ENCODE assay signal across 32 cellular contexts in the genomic region with DNA sequence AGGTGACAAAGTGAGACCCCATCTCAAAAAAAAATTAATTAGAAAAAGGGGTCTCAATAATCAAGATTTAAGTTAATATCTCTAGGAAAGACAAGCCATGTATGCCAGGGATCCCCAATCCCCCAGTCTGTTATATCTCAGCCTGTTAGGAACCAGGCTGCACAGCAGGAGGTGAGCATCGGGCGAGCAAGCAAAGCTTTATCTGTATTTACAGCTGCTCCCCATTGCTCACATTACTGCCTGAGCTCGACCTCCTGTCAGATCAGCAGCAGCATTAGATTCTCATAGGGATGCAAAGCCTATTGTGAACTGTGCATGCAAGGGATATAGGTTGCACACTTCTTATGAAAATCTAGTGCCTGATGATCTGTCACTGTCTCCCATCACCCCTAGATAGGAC.
"Had no signal": no experiment of that assay in that cellular context is flagged by ENCODE, and none has a peak within 500 bp of the region (broad histone marks: within the 10 kb centered on the region; RNA-seq: fewer than 3 reads in every experiment).

No MANE protein-coding gene starts in this region.

- FAIRE-seq: bronchial epithelial cell, colon had no signal

- ATAC-seq: activated CD4-positive, alpha-beta T cell treated with anti-CD3 and anti-CD28 coated beads for 36 hours; activated CD4-positive, CD25-positive, alpha-beta regulatory T cell treated with anti-CD3 and anti-CD28 coated beads, Interleukin-2, amount 50 U/mL, for 24 hours; activated CD8-positive, alpha-beta memory T cell treated with anti-CD3 and anti-CD28 coated beads, Interleukin-2, amount 10 ng/mL, durations not matched to agents 7 days and 5 days; activated CD8-positive, alpha-beta T cell treated with anti-CD3 and anti-CD28 coated beads, Interleukin-2, amount 10 ng/mL, durations not matched to agents 7 days and 5 days; activated naive CD8-positive, alpha-beta T cell treated with anti-CD3 and anti-CD28 coated beads, Interleukin-2, amount 50 U/mL, for 24 hours; WTC11 had no signal

- DNase-seq: activated CD4-positive, alpha-beta memory T cell treated with anti-CD3 and anti-CD28 coated beads, Interleukin-2, amount 10 ng/mL, durations not matched to agents 7 days and 5 days; activated CD4-positive, alpha-beta T cell treated with anti-CD3 and anti-CD28 coated beads for 1 hour; activated CD4-positive, alpha-beta T cell treated with anti-CD3 and anti-CD28 coated beads for 36 hours; activated CD4-positive, alpha-beta T cell treated with anti-CD3 and anti-CD28 coated beads for 48 hours; activated CD4-positive, alpha-beta T cell treated with anti-CD3 and anti-CD28 coated beads, Interleukin-2, amount 10 ng/mL, durations not matched to agents 7 days and 5 days; activated CD4-positive, alpha-beta T cell treated with anti-CD3 and anti-CD28 coated beads, Interleukin-2, amount 50 U/mL, for 48 hours; activated CD4-positive, CD25-positive, alpha-beta regulatory T cell; activated CD8-positive, alpha-beta memory T cell treated with anti-CD3 and anti-CD28 coated beads for 24 hours; activated CD8-positive, alpha-beta memory T cell treated with anti-CD3 and anti-CD28 coated beads, Interleukin-2, amount 10 ng/mL, durations not matched to agents 7 days and 5 days; activated CD8-positive, alpha-beta memory T cell treated with anti-CD3 and anti-CD28 coated beads, Interleukin-2, amount 50 U/mL, for 48 hours; activated CD8-positive, alpha-beta T cell treated with anti-CD3 and anti-CD28 coated beads, Interleukin-2, amount 10 ng/mL, durations not matched to agents 7 days and 5 days; activated effector memory CD4-positive, alpha-beta T cell treated with Interleukin-2 at 50 U/mL for 16 hours; activated gamma-delta T cell; activated naive CD4-positive, alpha-beta T cell treated with anti-CD3 and anti-CD28 coated beads, Interleukin-2, amount 10 ng/mL, durations not matched to agents 7 days and 5 days; activated naive CD4-positive, alpha-beta T cell treated with Interleukin-2 at 50 U/mL for 16 hours; activated naive CD8-positive, alpha-beta T cell treated with anti-CD3 and anti-CD28 coated beads, Interleukin-2, amount 10 ng/mL, durations not matched to agents 7 days and 5 days; activated naive CD8-positive, alpha-beta T cell treated with anti-CD3 and anti-CD28 coated beads, Interleukin-2, amount 50 U/mL, for 24 hours; activated T-cell treated with anti-CD3 and anti-CD28 coated beads, Interleukin-2, amount 50 U/mL, for 24 hours; activated T-cell treated with anti-CD3 and anti-CD28 coated beads, Interleukin-2, amount 50 U/mL, for 48 hours; amygdala; anterior cingulate cortex; caudate nucleus; cerebellar nuclear complex; T-helper 2 cell; T-helper 9 cell; WERI-Rb-1 had no signal

- H3K9me3 ChIP-seq: ascending aorta had no signal

- H3K4me3 ChIP-seq: ascending aorta, cardiac muscle cell had no signal

- H3K36me3 ChIP-seq: ascending aorta, cardiac muscle cell, WERI-Rb-1 had no signal

- H3K27me3 ChIP-seq: ascending aorta, cardiac muscle cell had no signal

- H3K27ac ChIP-seq: ascending aorta, cardiac muscle cell, WERI-Rb-1 had no signal

- H3K4me1 ChIP-seq: ascending aorta had no signal
